Comparison of ENCODE assay signal across 22 cellular contexts in the genomic region with DNA sequence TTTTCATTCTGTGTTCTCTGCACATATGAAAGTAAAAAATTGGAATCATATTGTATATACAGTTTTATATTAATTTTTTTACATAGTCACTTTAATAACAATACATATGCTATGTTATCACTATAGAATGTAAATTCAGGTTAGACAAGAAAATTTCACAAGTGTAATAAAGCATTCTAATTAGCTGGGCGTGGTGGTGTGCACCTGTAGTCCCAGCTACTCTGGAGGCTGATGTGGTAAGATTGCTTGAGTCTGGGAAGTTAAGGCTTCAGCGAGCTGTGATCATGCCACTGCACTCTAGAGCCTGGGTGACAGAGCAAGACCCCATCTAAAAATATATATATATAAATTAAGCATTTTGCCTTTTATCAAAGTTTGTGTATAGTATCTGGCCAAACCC.
DNase-seq lines count a peak whose midpoint lies in the region; ATAC-seq and TF ChIP-seq lines count a peak whose summit lies in the region.
"Had no signal": no experiment of that assay in that cellular context is flagged by ENCODE, and none has a peak within 500 bp of the region (broad histone marks: within the 10 kb centered on the region; RNA-seq: fewer than 3 reads in every experiment).

No MANE protein-coding gene starts in this region.

- no peak overlapping the region for H2AFZ ChIP-seq in PC-3 (ENCODE audit: low read length)

- peak overlapping the region; percentile 96 for H3K27ac Mint-ChIP-seq in osteocyte (ENCODE audit: unreplicated experiment)
- H3K27ac Mint-ChIP-seq: CD4-positive, alpha-beta T cell; GM23338; H9 had no signal

- no peaks in the 10 kb centered on the region for H3K79me2 ChIP-seq in PC-3 (ENCODE audit: low read length)

- TF ChIP-seq CTCF in PC-3 (conservative IDR thresholded peaks at IDR 0.05; ENCODE audit: low read depth, low read length) (no peak), dorsolateral prefrontal cortex (IDR thresholded peaks at IDR 0.05 in 54 of 56, conservative IDR thresholded peaks at IDR 0.05 in 2 of 56; ENCODE audit: low read depth in 1 of 56, partially characterized antibody in 56 of 56) (no peak), gastroesophageal sphincter (IDR thresholded peaks at IDR 0.05) (no peak), osteocyte (IDR thresholded peaks at IDR 0.05) (no peak)

- H3K9me3 ChIP-seq in PC-3 (ENCODE audit: low read length) (no peaks in the 10 kb centered on the region), gastroesophageal sphincter (no peaks in the 10 kb centered on the region)

- no peak for TF ChIP-seq EP300 in gastroesophageal sphincter (IDR thresholded peaks at IDR 0.05)

- 97 to 100% methylated on average over 2 of the region's 2 CpGs for WGBS in gastroesophageal sphincter (ENCODE audit: low coverage in 1 of 2), 2 donors

- ATAC-seq in PC-3 (no peak), gastroesophageal sphincter (no peak), GM18858 (IDR thresholded peaks at IDR 0.05; ENCODE audit: unreplicated experiment) (no peak)
- ATAC-seq: GM23338 had no signal

- DNase-seq in PC-3 = no peak
- no peak for DNase-seq in dorsolateral prefrontal cortex
- no peak for DNase-seq in osteocyte (ENCODE audit: extremely low spot score, unreplicated experiment)
- no peak for DNase-seq in retina
- DNase-seq in stimulated activated CD4-positive, alpha-beta T cell treated with anti-CD3 and anti-CD28 coated beads, Interleukin-4, amount 100 ng/mL, for 24 hours = no peak
- DNase-seq in epidermal melanocyte (ENCODE audit: insufficient read length, low spot score) = no peak
- DNase-seq: CD4-positive, alpha-beta T cell; DMS53; H9; KBM-7; MV-4-11; NCI-H1105; NCI-H1436 treated with DMSO at 0.1 percent for 48 hours; NCI-H187 treated with DMSO at 0.1 percent for 48 hours; NCI-H2107; NCI-H524 treated with DMSO at 0.1 percent for 48 hours; NCI-H774; SHP77 had no signal

- H3K27ac ChIP-seq in PC-3 (ENCODE audit: low read length) (peak overlapping the region; percentile 93; the same call in 1 of the 2 replicates), dorsolateral prefrontal cortex (peak overlapping the region in 43 of 59 donors; percentile 1 to 92 (median 76)), gastroesophageal sphincter (peak overlapping the region in 3 of 4 donors; percentile 77 to 95 (median 82))

- no TSS peak for BruUV-seq in PC-3 (replicated peaks; lab: Mats Ljungman, UMichigan)

- H3K4me3 ChIP-seq in PC-3 (ENCODE audit: low read length) (no peak overlapping the region), dorsolateral prefrontal cortex (peak overlapping the region in 42 of 59 donors; percentile 1 to 53 (median 32)), gastroesophageal sphincter (no peak overlapping the region)
- H3K4me3 ChIP-seq: GM23338 had no signal

- H3K27me3 ChIP-seq in PC-3 (ENCODE audit: low read length) (no peaks in the 10 kb centered on the region), dorsolateral prefrontal cortex (no peaks in the 10 kb centered on the region), gastroesophageal sphincter (no peaks in the 10 kb centered on the region)
- H3K27me3 ChIP-seq: BLaER1 treated with 17β-estradiol and CSF1 and Interleukin-3, amounts not matched to agents 10 nM and 100 nM had no signal

- H4K20me1 ChIP-seq in PC-3 (ENCODE audit: low read length) = no peaks in the 10 kb centered on the region
- H4K20me1 ChIP-seq: BLaER1 treated with 17β-estradiol and CSF1 and Interleukin-3, amounts not matched to agents 10 nM and 100 nM had no signal

- H3K27me3 Mint-ChIP-seq in osteocyte (ENCODE audit: unreplicated experiment) = no peaks in the 10 kb centered on the region
- H3K27me3 Mint-ChIP-seq: CD4-positive, alpha-beta T cell had no signal

- CTCF ChIA-PET in PC-3 (lab: Charles Lee) = interaction anchor here (0.5 kb wide), 1 partner anchor 524 kb away, joined by 3 read pairs; no protein-coding TSS in a partner anchor

- POLR2A ChIA-PET in PC-3 (lab: Charles Lee; ENCODE audit: unreplicated experiment) = no interaction called here

- peaks cover 42% of the 10 kb centered on the region for H3K4me1 Mint-ChIP-seq in osteocyte (ENCODE audit: unreplicated experiment)

- H3K9me3 Mint-ChIP-seq in osteocyte (ENCODE audit: unreplicated experiment) = no peaks in the 10 kb centered on the region
- H3K9me3 Mint-ChIP-seq: CD4-positive, alpha-beta T cell; GM23338; H9 had no signal

- TF ChIP-seq POLR2A in gastroesophageal sphincter (IDR thresholded peaks at IDR 0.05) = no peak

- 0 out of 2 replicates have a peak overlapping the region, but pooled peaks have one; percentile 83 for H3K4me2 ChIP-seq in PC-3 (ENCODE audit: low read length)
- H3K4me2 ChIP-seq: GM23338 had no signal

- H3K4me1 ChIP-seq in PC-3 (ENCODE audit: insufficient read depth, low read length) = peaks cover 67% of the 10 kb centered on the region
- H3K4me1 ChIP-seq in gastroesophageal sphincter = peaks cover 14 to 48% (median 23%) of the 10 kb centered on the region in 3 donors

- peaks cover 23% of the 10 kb centered on the region for H3F3A ChIP-seq in PC-3 (ENCODE audit: low read length, unreplicated experiment)

- no peaks in the 10 kb centered on the region; the same call in 1 of the 2 replicates for H3K36me3 ChIP-seq in PC-3 (ENCODE audit: low read depth, low read length)
- H3K36me3 ChIP-seq in gastroesophageal sphincter = no peaks in the 10 kb centered on the region

- intact Hi-C loops in PC-3 (cut with micrococcal nuclease) = loop anchor here (5.0 kb wide), 1 partner anchor 130 kb away; a partner anchor contains a TSS
- intact Hi-C loops in dorsolateral prefrontal cortex (cut with DNase I) = loop anchor here (5.0 to 10.0 kb wide), 3 partner anchors 35 to 208 kb away; a partner anchor contains a TSS

- no peaks in the 10 kb centered on the region for H3K9me2 ChIP-seq in PC-3 (replicated peaks; ENCODE audit: low read length)

- H3K4me3 Mint-ChIP-seq in osteocyte (ENCODE audit: unreplicated experiment) = no peak overlapping the region
- H3K4me3 Mint-ChIP-seq: CD4-positive, alpha-beta T cell; GM23338; H9 had no signal

- H3K9ac ChIP-seq in PC-3 (ENCODE audit: low read length) = no peak overlapping the region

- H3K36me3 Mint-ChIP-seq in osteocyte (ENCODE audit: unreplicated experiment) = no peaks in the 10 kb centered on the region

Comparison
In these comparisons a context has a peak if more than half of its experiments do, and no peak if none do; other contexts are left out.
1. H3K4me3 ChIP-seq: peak in dorsolateral prefrontal cortex (42 of 59); none in PC-3 (single experiment) and gastroesophageal sphincter (0 of 2).
2. Peak in every context shown above with its lines, with median percentiles within 50 percentile points of each other: H3K27ac ChIP-seq.